ENCODE assay signal across 23 cellular contexts in genomic region chr9:61671276-61671973, GRCh38.
DNase-seq lines count a peak whose midpoint lies in the region; ATAC-seq, FAIRE-seq and TF ChIP-seq lines count a peak whose summit lies in the region.
"Had no signal": no experiment of that assay in that cellular context is flagged by ENCODE, and none has a peak within 500 bp of the region (broad histone marks: within the 10 kb centered on the region; RNA-seq: fewer than 3 reads in every experiment).

No MANE protein-coding gene starts in this region.

- H3K27me3 Mint-ChIP-seq in activated CD4-positive, alpha-beta T cell treated with anti-CD3 and anti-CD28 coated beads, Interleukin-2, amount 10 ng/mL, durations not matched to agents 24 days and 14 days = no peaks in the 10 kb centered on the region
- H3K27me3 Mint-ChIP-seq: activated naive CD4-positive, alpha-beta T cell treated with anti-CD3 and anti-CD28 coated beads, Interleukin-2, amount 50 U/mL, for 24 hours had no signal

- H3K9ac ChIP-seq in K562 (ENCODE audit: insufficient read depth in 1 of 2, low read depth in 2 of 2, low read length in 2 of 2) = no peak overlapping the region

- no peaks in the 10 kb centered on the region for H3K79me2 ChIP-seq in K562 (ENCODE audit: control insufficient read depth, insufficient read depth, low read length)

- H3K9me1 ChIP-seq in K562 (ENCODE audit: control insufficient read depth, insufficient read depth, low read length) = no peaks in the 10 kb centered on the region

- TF ChIP-seq EP300 in K562 (IDR thresholded peaks at IDR 0.05; ENCODE audit: low read length) = no peak

- no peak for TF ChIP-seq RAD21 in K562 (CRISPR knock-in tag; conservative IDR thresholded peaks at IDR 0.05 in 1 of 2, IDR thresholded peaks at IDR 0.05 in 1 of 2)

- WGBS in K562 (ENCODE audit: insufficient coverage, low coverage, missing lambda C conversion rate) = 33% methylated on average over 46 of the region's 46 CpGs

- no peak for TF ChIP-seq POLR2A in K562 (conservative IDR thresholded peaks at IDR 0.05)

- peak; percentile 0 for DNase-seq in GM13976 (ENCODE audit: low spot score)
- DNase-seq in K562 (ENCODE audit: extremely low read depth in 1 of 4, low spot score in 3 of 4) = no peak
- DNase-seq in posterior vena cava (ENCODE audit: low spot score) = peak; percentile 79
- DNase-seq in activated CD4-positive, alpha-beta T cell treated with anti-CD3 and anti-CD28 coated beads, Interleukin-2, amount 10 ng/mL, durations not matched to agents 24 days and 14 days = no peak
- DNase-seq in iPS-NIHi7 (ENCODE audit: extremely low spot score) = no peak
- no peak for DNase-seq in C1 segment of cervical spinal cord (lab: John Stamatoyannopoulos, UW)
- DNase-seq: activated CD4-positive, alpha-beta T cell treated with anti-CD3 and anti-CD28 coated beads for 4 hours; activated T-cell treated with anti-CD3 and anti-CD28 coated beads for 4 hours; Caco-2; cortex of kidney; EL; foreskin keratinocyte; IMR-90; MG63; NCI-H1694; NCI-H510A treated with DMSO at 0.1 percent for 48 hours; stimulated activated naive CD4-positive, alpha-beta T cell had no signal

- H3K4me1 Mint-ChIP-seq in activated CD4-positive, alpha-beta T cell treated with anti-CD3 and anti-CD28 coated beads, Interleukin-2, amount 10 ng/mL, durations not matched to agents 24 days and 14 days = no peaks in the 10 kb centered on the region

- no peaks in the 10 kb centered on the region for H3K9me3 ChIP-seq in K562 (replicated peaks; ENCODE audit: control insufficient read depth, insufficient read depth, low read depth, low read length)
- H3K9me3 ChIP-seq: Caco-2, MG63, neutrophil had no signal

- H3K9me3 Mint-ChIP-seq in activated CD4-positive, alpha-beta T cell treated with anti-CD3 and anti-CD28 coated beads, Interleukin-2, amount 10 ng/mL, durations not matched to agents 24 days and 14 days = peaks cover 17% of the 10 kb centered on the region
- H3K9me3 Mint-ChIP-seq: activated naive CD4-positive, alpha-beta T cell treated with anti-CD3 and anti-CD28 coated beads, Interleukin-2, amount 50 U/mL, for 24 hours had no signal

- no peaks in the 10 kb centered on the region for H3K36me3 ChIP-seq in K562 (ENCODE audit: control insufficient read depth, insufficient read depth, low read length)
- H3K36me3 ChIP-seq: MG63, neutrophil had no signal

- no peak overlapping the region for H3K27ac Mint-ChIP-seq in activated CD4-positive, alpha-beta T cell treated with anti-CD3 and anti-CD28 coated beads, Interleukin-2, amount 10 ng/mL, durations not matched to agents 24 days and 14 days
- H3K27ac Mint-ChIP-seq: activated naive CD4-positive, alpha-beta T cell treated with anti-CD3 and anti-CD28 coated beads, Interleukin-2, amount 50 U/mL, for 24 hours had no signal

- peaks cover 1% of the 10 kb centered on the region for H3K36me3 Mint-ChIP-seq in activated CD4-positive, alpha-beta T cell treated with anti-CD3 and anti-CD28 coated beads, Interleukin-2, amount 10 ng/mL, durations not matched to agents 24 days and 14 days (ENCODE audit: low read depth)
- H3K36me3 Mint-ChIP-seq: activated naive CD4-positive, alpha-beta T cell treated with anti-CD3 and anti-CD28 coated beads, Interleukin-2, amount 50 U/mL, for 24 hours had no signal

- no peaks in the 10 kb centered on the region for H4K20me1 ChIP-seq in K562 (replicated peaks; ENCODE audit: control insufficient read depth, insufficient read depth, low read length)

- H3K27me3 ChIP-seq in K562 (ENCODE audit: control insufficient read depth in 2 of 2, insufficient read depth in 2 of 2, low read length in 2 of 2) = peaks cover 0 to 5% of the 10 kb centered on the region in 2 experiments; a peak in 1 of 5 replicates
- H3K27me3 ChIP-seq: foreskin keratinocyte, MG63, neutrophil had no signal

- intact Hi-C loops in K562 (cut with micrococcal nuclease) = no loop called here
- intact Hi-C loops in posterior vena cava (cut with DNase I) = no loop called here
- intact Hi-C loops in activated CD4-positive, alpha-beta T cell treated with anti-CD3 and anti-CD28 coated beads, Interleukin-2, amount 10 ng/mL, durations not matched to agents 24 days and 14 days (cut with micrococcal nuclease) = no loop called here

- CTCF ChIA-PET in K562 (lab: Yijun Ruan, JAX; ENCODE audit: low intra/inter-chr PET ratio) = no interaction called here

- H3K4me3 Mint-ChIP-seq in activated CD4-positive, alpha-beta T cell treated with anti-CD3 and anti-CD28 coated beads, Interleukin-2, amount 10 ng/mL, durations not matched to agents 24 days and 14 days = no peak overlapping the region
- H3K4me3 Mint-ChIP-seq: activated naive CD4-positive, alpha-beta T cell treated with anti-CD3 and anti-CD28 coated beads, Interleukin-2, amount 50 U/mL, for 24 hours had no signal

- TF ChIP-seq CTCF in C4-2B (conservative IDR thresholded peaks at IDR 0.05) = no peak
- TF ChIP-seq CTCF in GM13976 (IDR thresholded peaks at IDR 0.05; ENCODE audit: borderline replicate concordance, control extremely low read depth, extremely low read depth, insufficient read depth, missing control alignments) = no peak
- no peak for TF ChIP-seq CTCF in K562 (IDR thresholded peaks at IDR 0.05 in 2 of 3, conservative IDR thresholded peaks at IDR 0.05 in 1 of 3; ENCODE audit: insufficient read depth in 2 of 3, low read depth in 1 of 3, low read length in 3 of 3)

- BruUV-seq in K562 (replicated peaks; lab: Mats Ljungman, UMichigan) = no TSS peak

- no peak for FAIRE-seq in K562 (lab: Jason Lieb, UNC)
- FAIRE-seq: astrocyte had no signal

- no peak overlapping the region for H3K4me2 ChIP-seq in K562 (ENCODE audit: insufficient read depth, low read length)

- no peak overlapping the region for H2AFZ ChIP-seq in K562 (ENCODE audit: low read depth, low read length)

- H3K27ac ChIP-seq in C4-2B = peak overlapping the region; percentile 4; the same call in 1 of the 2 replicates
- H3K27ac ChIP-seq in K562 (ENCODE audit: extremely low read depth, low read depth, low read length) = no peak overlapping the region
- H3K27ac ChIP-seq: foreskin keratinocyte, neutrophil had no signal

- ATAC-seq in K562 = no peak
- ATAC-seq: foreskin keratinocyte, HCT116, right cardiac atrium had no signal

- H3K4me3 ChIP-seq in K562 = no peak overlapping the region
- H3K4me3 ChIP-seq: MG63 had no signal

- peaks cover 0 to 6% of the 10 kb centered on the region in 2 experiments; a peak in 2 of 5 replicates for H3K4me1 ChIP-seq in K562 (replicated peaks in 1 of 2; ENCODE audit: control insufficient read depth in 2 of 2, insufficient read depth in 2 of 2, low read length in 2 of 2)
- H3K4me1 ChIP-seq: Caco-2, foreskin keratinocyte had no signal

- POLR2A ChIA-PET in K562 (lab: Yijun Ruan, JAX) = no interaction called here

- in situ Hi-C loops in GM13976 (cut with MboI; ENCODE audit: low sequenced_read_pairs, unreplicated experiment) = no loop called here
- in situ Hi-C loops in K562 (cut with MboI) = loop anchor here (25.0 kb wide), 1 partner anchor 191 kb away; no protein-coding TSS in a partner anchor

TF ChIP-seq in K562, 482 proteins besides CTCF, POLR2A, EP300 and RAD21:
- peak; percentile 23 to 35; a peak in 2 of 4 replicates for TF ChIP-seq NRF1 (conservative IDR thresholded peaks at IDR 0.05 in 1 of 2, IDR thresholded peaks at IDR 0.05 in 1 of 2)
- no peak for TF ChIP-seq RBM15 (IDR thresholded peaks at IDR 0.05; ENCODE audit: insufficient read depth, low read length)

Comparison
In these comparisons a context has a peak if more than half of its experiments do, and no peak if none do; other contexts are left out.
1. DNase-seq: peak in GM13976 (single experiment) and posterior vena cava (single experiment); none in K562 (0 of 4), activated CD4-positive, alpha-beta T cell treated with anti-CD3 and anti-CD28 coated beads, Interleukin-2, amount 10 ng/mL, durations not matched to agents 24 days and 14 days (single experiment), iPS-NIHi7 (single experiment) and C1 segment of cervical spinal cord (0 of 14).